ENCODE assay signal across 1 cellular context in the genomic region with DNA sequence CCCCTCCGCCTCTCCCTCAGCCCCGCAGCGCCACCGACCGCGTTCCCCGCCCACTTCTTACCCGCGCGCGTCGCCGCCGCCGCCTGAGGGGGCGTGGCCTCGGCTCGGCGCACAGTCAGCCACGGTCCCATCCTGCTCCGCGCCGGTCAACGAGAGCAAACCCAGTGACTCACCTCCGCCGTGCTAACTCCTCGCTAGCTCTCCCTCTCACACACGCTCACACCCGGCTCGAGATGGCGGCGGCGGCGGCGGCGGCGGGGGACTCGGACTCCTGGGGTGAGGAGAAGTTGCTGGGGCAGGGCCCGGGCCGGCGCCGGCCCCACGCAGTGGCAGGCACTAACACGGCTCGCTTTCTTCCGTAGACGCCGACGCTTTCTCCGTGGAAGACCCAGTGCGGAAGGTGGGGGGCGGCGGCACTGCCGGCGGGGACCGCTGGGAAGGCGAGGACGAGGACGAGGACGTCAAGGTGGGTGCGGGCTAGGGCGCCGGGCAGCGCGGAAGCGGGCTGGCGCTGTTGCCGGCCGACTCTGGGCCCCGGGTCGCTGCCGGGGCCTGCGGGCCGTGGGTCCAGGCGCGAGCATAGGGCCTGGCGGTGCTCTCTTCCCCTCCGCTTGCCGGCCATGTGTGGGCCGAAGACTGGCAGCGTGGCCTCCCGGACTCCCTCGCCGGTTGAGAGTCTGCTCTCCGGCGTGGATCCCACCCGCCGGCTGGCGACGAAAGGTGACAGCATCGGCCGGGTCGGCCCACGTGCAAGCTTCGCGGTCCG.
TF ChIP-seq lines count a peak whose summit lies in the region.

A gene with protein sequence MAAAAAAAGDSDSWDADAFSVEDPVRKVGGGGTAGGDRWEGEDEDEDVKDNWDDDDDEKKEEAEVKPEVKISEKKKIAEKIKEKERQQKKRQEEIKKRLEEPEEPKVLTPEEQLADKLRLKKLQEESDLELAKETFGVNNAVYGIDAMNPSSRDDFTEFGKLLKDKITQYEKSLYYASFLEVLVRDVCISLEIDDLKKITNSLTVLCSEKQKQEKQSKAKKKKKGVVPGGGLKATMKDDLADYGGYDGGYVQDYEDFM (plus strand): TSS at position 186 of the 766 bp plus-strand sequence. CDS start 48 bp downstream, at position 234.

TF ChIP-seq in K562, 482 proteins besides CTCF, POLR2A, EP300 and RAD21 (continued from another document and continues in another):
- TF ChIP-seq, protein P1, sequence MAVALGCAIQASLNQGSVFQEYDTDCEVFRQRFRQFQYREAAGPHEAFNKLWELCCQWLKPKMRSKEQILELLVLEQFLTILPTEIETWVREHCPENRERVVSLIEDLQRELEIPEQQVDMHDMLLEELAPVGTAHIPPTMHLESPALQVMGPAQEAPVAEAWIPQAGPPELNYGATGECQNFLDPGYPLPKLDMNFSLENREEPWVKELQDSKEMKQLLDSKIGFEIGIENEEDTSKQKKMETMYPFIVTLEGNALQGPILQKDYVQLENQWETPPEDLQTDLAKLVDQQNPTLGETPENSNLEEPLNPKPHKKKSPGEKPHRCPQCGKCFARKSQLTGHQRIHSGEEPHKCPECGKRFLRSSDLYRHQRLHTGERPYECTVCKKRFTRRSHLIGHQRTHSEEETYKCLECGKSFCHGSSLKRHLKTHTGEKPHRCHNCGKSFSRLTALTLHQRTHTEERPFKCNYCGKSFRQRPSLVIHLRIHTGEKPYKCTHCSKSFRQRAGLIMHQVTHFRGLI (CRISPR knock-in tag; IDR thresholded peaks at IDR 0.05), result no peak
- TF ChIP-seq ZNF764 (CRISPR knock-in tag; IDR thresholded peaks at IDR 0.05; ENCODE audit: low read depth) (no peak), RB1 (IDR thresholded peaks at IDR 0.05; ENCODE audit: low read depth) (peak; percentile 48; the same call in 1 of the 2 replicates), ZNF551 (CRISPR knock-in tag; IDR thresholded peaks at IDR 0.05) (no peak), ZNF140 (CRISPR knock-in tag; IDR thresholded peaks at IDR 0.05) (no peak), ZNF316 (IDR thresholded peaks at IDR 0.05) (no peak), GTF2F1 (IDR thresholded peaks at IDR 0.05; ENCODE audit: low read depth, low read length) (peak; percentile 52; the same call in 1 of the 2 replicates), BACH1 (tag; IDR thresholded peaks at IDR 0.05) (no peak), ZNF217 (CRISPR knock-in tag; IDR thresholded peaks at IDR 0.05) (no peak), FOXA3 (CRISPR knock-in tag; conservative IDR thresholded peaks at IDR 0.05 in 1 of 2, IDR thresholded peaks at IDR 0.05 in 1 of 2) (peak in 1 of 2 experiments; percentile 62; a peak in 2 of 4 replicates), XRCC4 (IDR thresholded peaks at IDR 0.05; ENCODE audit: extremely low read depth, insufficient read depth, insufficient read length) (no peak), ARNT (IDR thresholded peaks at IDR 0.05) (no peak), MAFG (tag; conservative IDR thresholded peaks at IDR 0.05) (no peak), SNRNP70 (optimal IDR thresholded peaks at IDR 0.05; ENCODE audit: low read depth, low read length) (no peak), RBFOX2 (IDR thresholded peaks at IDR 0.05; ENCODE audit: low read depth, low read length) (peak; percentile 99), SIN3A (IDR thresholded peaks at IDR 0.05; ENCODE audit: borderline replicate concordance in 2 of 2, control insufficient read depth in 1 of 2, low read depth in 2 of 2, low read length in 2 of 2) (peak; percentile 10 to 88; a peak in 2 of 4 replicates), GATA2 (CRISPR knock-in tag; IDR thresholded peaks at IDR 0.05) (no peak), MAZ (CRISPR knock-in tag; conservative IDR thresholded peaks at IDR 0.05 in 1 of 2, IDR thresholded peaks at IDR 0.05 in 1 of 2) (peak in 1 of 2 experiments; percentile 0; a peak in 1 of 4 replicates), ETS2 (tag; IDR thresholded peaks at IDR 0.05; ENCODE audit: borderline replicate concordance, poor library complexity, severe bottlenecking) (no peak), PCBP2 (IDR thresholded peaks at IDR 0.05; ENCODE audit: low read depth, low read length, poor library complexity, severe bottlenecking) (peak; percentile 78), JUN (IDR thresholded peaks at IDR 0.05; ENCODE audit: borderline replicate concordance, low read depth, low read length) (peak; percentile 80), JUN (CRISPR knock-in tag; IDR thresholded peaks at IDR 0.05; ENCODE audit: borderline replicate concordance) (peak; percentile 89; the same call in 1 of the 2 replicates), CBX1 (IDR thresholded peaks at IDR 0.05; ENCODE audit: low read depth) (peak; percentile 91), ZFX (CRISPR knock-in tag; IDR thresholded peaks at IDR 0.05) (peak; percentile 95), ETV1 (tag; conservative IDR thresholded peaks at IDR 0.05; ENCODE audit: low read depth) (no peak), SMARCA4 (IDR thresholded peaks at IDR 0.05) (no peak), RBM15 (IDR thresholded peaks at IDR 0.05; ENCODE audit: insufficient read depth, low read length) (no peak), CCAR2 (IDR thresholded peaks at IDR 0.05; ENCODE audit: low read depth, low read length) (no peak), PHF8 (IDR thresholded peaks at IDR 0.05; ENCODE audit: borderline replicate concordance, low read length) (peak; percentile 73), SMAD3 (CRISPR knock-in tag; conservative IDR thresholded peaks at IDR 0.05) (no peak), ZNF197 (CRISPR knock-in tag; IDR thresholded peaks at IDR 0.05; ENCODE audit: low read depth) (0 out of 2 replicates have a peak, but pooled peaks have one; percentile 14), SRF (CRISPR knock-in tag; IDR thresholded peaks at IDR 0.05) (0 out of 4 replicates have a peak, but pooled peaks of 1 of the 2 experiments have one; percentile 34)
- TF ChIP-seq, protein P2, sequence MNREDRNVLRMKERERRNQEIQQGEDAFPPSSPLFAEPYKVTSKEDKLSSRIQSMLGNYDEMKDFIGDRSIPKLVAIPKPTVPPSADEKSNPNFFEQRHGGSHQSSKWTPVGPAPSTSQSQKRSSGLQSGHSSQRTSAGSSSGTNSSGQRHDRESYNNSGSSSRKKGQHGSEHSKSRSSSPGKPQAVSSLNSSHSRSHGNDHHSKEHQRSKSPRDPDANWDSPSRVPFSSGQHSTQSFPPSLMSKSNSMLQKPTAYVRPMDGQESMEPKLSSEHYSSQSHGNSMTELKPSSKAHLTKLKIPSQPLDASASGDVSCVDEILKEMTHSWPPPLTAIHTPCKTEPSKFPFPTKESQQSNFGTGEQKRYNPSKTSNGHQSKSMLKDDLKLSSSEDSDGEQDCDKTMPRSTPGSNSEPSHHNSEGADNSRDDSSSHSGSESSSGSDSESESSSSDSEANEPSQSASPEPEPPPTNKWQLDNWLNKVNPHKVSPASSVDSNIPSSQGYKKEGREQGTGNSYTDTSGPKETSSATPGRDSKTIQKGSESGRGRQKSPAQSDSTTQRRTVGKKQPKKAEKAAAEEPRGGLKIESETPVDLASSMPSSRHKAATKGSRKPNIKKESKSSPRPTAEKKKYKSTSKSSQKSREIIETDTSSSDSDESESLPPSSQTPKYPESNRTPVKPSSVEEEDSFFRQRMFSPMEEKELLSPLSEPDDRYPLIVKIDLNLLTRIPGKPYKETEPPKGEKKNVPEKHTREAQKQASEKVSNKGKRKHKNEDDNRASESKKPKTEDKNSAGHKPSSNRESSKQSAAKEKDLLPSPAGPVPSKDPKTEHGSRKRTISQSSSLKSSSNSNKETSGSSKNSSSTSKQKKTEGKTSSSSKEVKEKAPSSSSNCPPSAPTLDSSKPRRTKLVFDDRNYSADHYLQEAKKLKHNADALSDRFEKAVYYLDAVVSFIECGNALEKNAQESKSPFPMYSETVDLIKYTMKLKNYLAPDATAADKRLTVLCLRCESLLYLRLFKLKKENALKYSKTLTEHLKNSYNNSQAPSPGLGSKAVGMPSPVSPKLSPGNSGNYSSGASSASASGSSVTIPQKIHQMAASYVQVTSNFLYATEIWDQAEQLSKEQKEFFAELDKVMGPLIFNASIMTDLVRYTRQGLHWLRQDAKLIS (CRISPR knock-in tag; IDR thresholded peaks at IDR 0.05), result no peak
- TF ChIP-seq, protein P3, sequence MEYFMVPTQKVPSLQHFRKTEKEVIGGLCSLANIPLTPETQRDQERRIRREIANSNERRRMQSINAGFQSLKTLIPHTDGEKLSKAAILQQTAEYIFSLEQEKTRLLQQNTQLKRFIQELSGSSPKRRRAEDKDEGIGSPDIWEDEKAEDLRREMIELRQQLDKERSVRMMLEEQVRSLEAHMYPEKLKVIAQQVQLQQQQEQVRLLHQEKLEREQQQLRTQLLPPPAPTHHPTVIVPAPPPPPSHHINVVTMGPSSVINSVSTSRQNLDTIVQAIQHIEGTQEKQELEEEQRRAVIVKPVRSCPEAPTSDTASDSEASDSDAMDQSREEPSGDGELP (CRISPR knock-in tag; IDR thresholded peaks at IDR 0.05; ENCODE audit: borderline replicate concordance), result peak; percentile 57; the same call in 1 of the 2 replicates
- TF ChIP-seq, protein P4, sequence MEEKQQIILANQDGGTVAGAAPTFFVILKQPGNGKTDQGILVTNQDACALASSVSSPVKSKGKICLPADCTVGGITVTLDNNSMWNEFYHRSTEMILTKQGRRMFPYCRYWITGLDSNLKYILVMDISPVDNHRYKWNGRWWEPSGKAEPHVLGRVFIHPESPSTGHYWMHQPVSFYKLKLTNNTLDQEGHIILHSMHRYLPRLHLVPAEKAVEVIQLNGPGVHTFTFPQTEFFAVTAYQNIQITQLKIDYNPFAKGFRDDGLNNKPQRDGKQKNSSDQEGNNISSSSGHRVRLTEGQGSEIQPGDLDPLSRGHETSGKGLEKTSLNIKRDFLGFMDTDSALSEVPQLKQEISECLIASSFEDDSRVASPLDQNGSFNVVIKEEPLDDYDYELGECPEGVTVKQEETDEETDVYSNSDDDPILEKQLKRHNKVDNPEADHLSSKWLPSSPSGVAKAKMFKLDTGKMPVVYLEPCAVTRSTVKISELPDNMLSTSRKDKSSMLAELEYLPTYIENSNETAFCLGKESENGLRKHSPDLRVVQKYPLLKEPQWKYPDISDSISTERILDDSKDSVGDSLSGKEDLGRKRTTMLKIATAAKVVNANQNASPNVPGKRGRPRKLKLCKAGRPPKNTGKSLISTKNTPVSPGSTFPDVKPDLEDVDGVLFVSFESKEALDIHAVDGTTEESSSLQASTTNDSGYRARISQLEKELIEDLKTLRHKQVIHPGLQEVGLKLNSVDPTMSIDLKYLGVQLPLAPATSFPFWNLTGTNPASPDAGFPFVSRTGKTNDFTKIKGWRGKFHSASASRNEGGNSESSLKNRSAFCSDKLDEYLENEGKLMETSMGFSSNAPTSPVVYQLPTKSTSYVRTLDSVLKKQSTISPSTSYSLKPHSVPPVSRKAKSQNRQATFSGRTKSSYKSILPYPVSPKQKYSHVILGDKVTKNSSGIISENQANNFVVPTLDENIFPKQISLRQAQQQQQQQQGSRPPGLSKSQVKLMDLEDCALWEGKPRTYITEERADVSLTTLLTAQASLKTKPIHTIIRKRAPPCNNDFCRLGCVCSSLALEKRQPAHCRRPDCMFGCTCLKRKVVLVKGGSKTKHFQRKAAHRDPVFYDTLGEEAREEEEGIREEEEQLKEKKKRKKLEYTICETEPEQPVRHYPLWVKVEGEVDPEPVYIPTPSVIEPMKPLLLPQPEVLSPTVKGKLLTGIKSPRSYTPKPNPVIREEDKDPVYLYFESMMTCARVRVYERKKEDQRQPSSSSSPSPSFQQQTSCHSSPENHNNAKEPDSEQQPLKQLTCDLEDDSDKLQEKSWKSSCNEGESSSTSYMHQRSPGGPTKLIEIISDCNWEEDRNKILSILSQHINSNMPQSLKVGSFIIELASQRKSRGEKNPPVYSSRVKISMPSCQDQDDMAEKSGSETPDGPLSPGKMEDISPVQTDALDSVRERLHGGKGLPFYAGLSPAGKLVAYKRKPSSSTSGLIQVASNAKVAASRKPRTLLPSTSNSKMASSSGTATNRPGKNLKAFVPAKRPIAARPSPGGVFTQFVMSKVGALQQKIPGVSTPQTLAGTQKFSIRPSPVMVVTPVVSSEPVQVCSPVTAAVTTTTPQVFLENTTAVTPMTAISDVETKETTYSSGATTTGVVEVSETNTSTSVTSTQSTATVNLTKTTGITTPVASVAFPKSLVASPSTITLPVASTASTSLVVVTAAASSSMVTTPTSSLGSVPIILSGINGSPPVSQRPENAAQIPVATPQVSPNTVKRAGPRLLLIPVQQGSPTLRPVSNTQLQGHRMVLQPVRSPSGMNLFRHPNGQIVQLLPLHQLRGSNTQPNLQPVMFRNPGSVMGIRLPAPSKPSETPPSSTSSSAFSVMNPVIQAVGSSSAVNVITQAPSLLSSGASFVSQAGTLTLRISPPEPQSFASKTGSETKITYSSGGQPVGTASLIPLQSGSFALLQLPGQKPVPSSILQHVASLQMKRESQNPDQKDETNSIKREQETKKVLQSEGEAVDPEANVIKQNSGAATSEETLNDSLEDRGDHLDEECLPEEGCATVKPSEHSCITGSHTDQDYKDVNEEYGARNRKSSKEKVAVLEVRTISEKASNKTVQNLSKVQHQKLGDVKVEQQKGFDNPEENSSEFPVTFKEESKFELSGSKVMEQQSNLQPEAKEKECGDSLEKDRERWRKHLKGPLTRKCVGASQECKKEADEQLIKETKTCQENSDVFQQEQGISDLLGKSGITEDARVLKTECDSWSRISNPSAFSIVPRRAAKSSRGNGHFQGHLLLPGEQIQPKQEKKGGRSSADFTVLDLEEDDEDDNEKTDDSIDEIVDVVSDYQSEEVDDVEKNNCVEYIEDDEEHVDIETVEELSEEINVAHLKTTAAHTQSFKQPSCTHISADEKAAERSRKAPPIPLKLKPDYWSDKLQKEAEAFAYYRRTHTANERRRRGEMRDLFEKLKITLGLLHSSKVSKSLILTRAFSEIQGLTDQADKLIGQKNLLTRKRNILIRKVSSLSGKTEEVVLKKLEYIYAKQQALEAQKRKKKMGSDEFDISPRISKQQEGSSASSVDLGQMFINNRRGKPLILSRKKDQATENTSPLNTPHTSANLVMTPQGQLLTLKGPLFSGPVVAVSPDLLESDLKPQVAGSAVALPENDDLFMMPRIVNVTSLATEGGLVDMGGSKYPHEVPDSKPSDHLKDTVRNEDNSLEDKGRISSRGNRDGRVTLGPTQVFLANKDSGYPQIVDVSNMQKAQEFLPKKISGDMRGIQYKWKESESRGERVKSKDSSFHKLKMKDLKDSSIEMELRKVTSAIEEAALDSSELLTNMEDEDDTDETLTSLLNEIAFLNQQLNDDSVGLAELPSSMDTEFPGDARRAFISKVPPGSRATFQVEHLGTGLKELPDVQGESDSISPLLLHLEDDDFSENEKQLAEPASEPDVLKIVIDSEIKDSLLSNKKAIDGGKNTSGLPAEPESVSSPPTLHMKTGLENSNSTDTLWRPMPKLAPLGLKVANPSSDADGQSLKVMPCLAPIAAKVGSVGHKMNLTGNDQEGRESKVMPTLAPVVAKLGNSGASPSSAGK (IDR thresholded peaks at IDR 0.05), result peak; percentile 96
- TF ChIP-seq, protein P5, sequence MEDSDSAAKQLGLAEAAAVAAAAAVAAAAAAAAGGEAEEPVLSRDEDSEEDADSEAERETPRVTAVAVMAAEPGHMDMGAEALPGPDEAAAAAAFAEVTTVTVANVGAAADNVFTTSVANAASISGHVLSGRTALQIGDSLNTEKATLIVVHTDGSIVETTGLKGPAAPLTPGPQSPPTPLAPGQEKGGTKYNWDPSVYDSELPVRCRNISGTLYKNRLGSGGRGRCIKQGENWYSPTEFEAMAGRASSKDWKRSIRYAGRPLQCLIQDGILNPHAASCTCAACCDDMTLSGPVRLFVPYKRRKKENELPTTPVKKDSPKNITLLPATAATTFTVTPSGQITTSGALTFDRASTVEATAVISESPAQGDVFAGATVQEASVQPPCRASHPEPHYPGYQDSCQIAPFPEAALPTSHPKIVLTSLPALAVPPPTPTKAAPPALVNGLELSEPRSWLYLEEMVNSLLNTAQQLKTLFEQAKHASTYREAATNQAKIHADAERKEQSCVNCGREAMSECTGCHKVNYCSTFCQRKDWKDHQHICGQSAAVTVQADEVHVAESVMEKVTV (CRISPR knock-in tag; IDR thresholded peaks at IDR 0.05), result no peak
- TF ChIP-seq, protein P6, sequence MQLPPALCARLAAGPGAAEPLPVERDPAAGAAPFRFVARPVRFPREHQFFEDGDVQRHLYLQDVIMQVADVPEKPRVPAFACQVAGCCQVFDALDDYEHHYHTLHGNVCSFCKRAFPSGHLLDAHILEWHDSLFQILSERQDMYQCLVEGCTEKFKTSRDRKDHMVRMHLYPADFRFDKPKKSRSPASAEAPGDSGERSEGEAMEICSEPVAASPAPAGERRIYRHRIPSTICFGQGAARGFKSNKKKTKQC (CRISPR knock-in tag; IDR thresholded peaks at IDR 0.05), result peak; percentile 64
